33 cellular contexts compared by ENCODE assay signal in genomic region chr7:145655666-145656065, GRCh38.
"Had no signal": no experiment of that assay in that cellular context is flagged by ENCODE, and none has a peak within 500 bp of the region (broad histone marks: within the 10 kb centered on the region; RNA-seq: fewer than 3 reads in every experiment).

No MANE protein-coding gene starts in this region.

- H3K9me3 ChIP-seq: adrenal gland, body of pancreas, breast epithelium had no signal

- H3K4me1 ChIP-seq: adrenal gland, body of pancreas, breast epithelium had no signal

- H3K27ac ChIP-seq: adrenal gland, body of pancreas, brain microvascular endothelial cell, breast epithelium, VCaP had no signal

- ATAC-seq: activated CD8-positive, alpha-beta T cell treated with anti-CD3 and anti-CD28 coated beads for 36 hours; activated naive CD4-positive, alpha-beta T cell treated with anti-CD3 and anti-CD28 coated beads, Interleukin-2, amount 50 U/mL, for 72 hours; activated T-cell treated with anti-CD3 and anti-CD28 coated beads, Interleukin-2, amount 50 U/mL, for 4 hours; activated T-cell treated with anti-CD3 and anti-CD28 coated beads, Interleukin-2, amount 50 U/mL, for 72 hours; activated T-helper 17 cell treated with anti-CD3 and anti-CD28 coated beads, Interleukin-2, amount 50 U/mL, for 72 hours; body of pancreas had no signal

- H3K4me3 ChIP-seq: adrenal gland, body of pancreas, breast epithelium had no signal

- DNase-seq: activated B cell treated with CpG ODN at 0.5 μM for 24 hours; activated CD4-positive, alpha-beta memory T cell treated with anti-CD3 and anti-CD28 coated beads for 36 hours; activated CD4-positive, alpha-beta T cell treated with anti-CD3 and anti-CD28 coated beads for 4 hours; activated CD4-positive, alpha-beta T cell treated with anti-CD3 and anti-CD28 coated beads, Interleukin-2, amount 10 ng/mL, durations not matched to agents 24 days and 14 days; activated CD4-positive, alpha-beta T cell treated with anti-CD3 and anti-CD28 coated beads, Interleukin-2, amount 50 U/mL, for 1 hour; activated CD4-positive, alpha-beta T cell treated with anti-CD3 and anti-CD28 coated beads, Interleukin-2, amount 50 U/mL, for 4 hours; activated CD4-positive, CD25-positive, alpha-beta regulatory T cell treated with anti-CD3 and anti-CD28 coated beads, Interleukin-2, amount 50 U/mL, for 72 hours; activated CD8-positive, alpha-beta memory T cell treated with anti-CD3 and anti-CD28 coated beads, Interleukin-2, amount 50 U/mL, for 4 hours; activated CD8-positive, alpha-beta T cell treated with anti-CD3 and anti-CD28 coated beads for 36 hours; activated effector memory CD4-positive, alpha-beta T cell treated with anti-CD3 and anti-CD28 coated beads, Interleukin-2, amount 50 U/mL, for 16 hours; activated gamma-delta T cell treated with Interleukin-2 at 50 U/mL for 16 hours; activated naive CD4-positive, alpha-beta T cell; activated naive CD4-positive, alpha-beta T cell treated with anti-CD3 and anti-CD28 coated beads for 36 hours; activated naive CD4-positive, alpha-beta T cell treated with anti-CD3 and anti-CD28 coated beads, Interleukin-2, amount 50 U/mL, for 16 hours; activated naive CD8-positive, alpha-beta T cell treated with anti-CD3 and anti-CD28 coated beads for 36 hours; activated T-cell treated with anti-CD3 and anti-CD28 coated beads for 4 hours; activated T-cell treated with anti-CD3 and anti-CD28 coated beads, Interleukin-2, amount 50 U/mL, for 1 hour; activated T-cell treated with anti-CD3 and anti-CD28 coated beads, Interleukin-2, amount 50 U/mL, for 4 hours; activated T-cell treated with anti-CD3 and anti-CD28 coated beads, Interleukin-2, amount 50 U/mL, for 72 hours; adrenal gland; amniotic stem cell; aorta; body of pancreas; brain microvascular endothelial cell; caudate nucleus; cerebellar nuclear complex; T-helper 1 cell; T-helper 2 cell; T-helper 9 cell had no signal

- H3K27me3 ChIP-seq: adrenal gland, body of pancreas, brain microvascular endothelial cell, breast epithelium had no signal
